20 cellular contexts compared by ENCODE assay signal in genomic region chr17:52233632-52234031, GRCh38.
DNase-seq lines count a peak whose midpoint lies in the region; ATAC-seq, FAIRE-seq and TF ChIP-seq lines count a peak whose summit lies in the region.
"Had no signal": no experiment of that assay in that cellular context is flagged by ENCODE, and none has a peak within 500 bp of the region (broad histone marks: within the 10 kb centered on the region; RNA-seq: fewer than 3 reads in every experiment).

No MANE protein-coding gene starts in this region.

- WGBS in smooth muscle cell (ENCODE audit: low lambda C conversion rate): 97% methylated on average over 1 of the region's 1 CpG

- H3K27me3 ChIP-seq in RWPE2 (ENCODE audit: insufficient read depth, poor library complexity, severe bottlenecking): no peaks in the 10 kb centered on the region
- H3K27me3 ChIP-seq in keratinocyte (ENCODE audit: control insufficient read depth, extremely low read depth, insufficient read depth, low read length): no peaks in the 10 kb centered on the region
- H3K27me3 ChIP-seq in smooth muscle cell (ENCODE audit: low read depth): no peaks in the 10 kb centered on the region
- H3K27me3 ChIP-seq in neural progenitor cell: no peaks in the 10 kb centered on the region
- H3K27me3 ChIP-seq: BLaER1 had no signal

- no peak for ATAC-seq in RWPE2 (ENCODE audit: low read depth)
- ATAC-seq: A549 had no signal

- no peak overlapping the region for H3K4me3 Mint-ChIP-seq in neural progenitor cell
- H3K4me3 Mint-ChIP-seq: CD14-positive monocyte; CD4-positive, alpha-beta memory T cell; IgD-negative memory B cell had no signal

- no peak overlapping the region for H3K4me2 ChIP-seq in keratinocyte (ENCODE audit: control insufficient read depth, extremely low read depth, insufficient read depth, low read depth, low read length)
- no peak overlapping the region for H3K4me2 ChIP-seq in smooth muscle cell
- H3K4me2 ChIP-seq in neural progenitor cell: no peak overlapping the region
- H3K4me2 ChIP-seq: A549, BLaER1 had no signal

- H3K4me1 ChIP-seq in RWPE2 (ENCODE audit: insufficient read depth, poor library complexity, severe bottlenecking) (peaks cover 15% of the 10 kb centered on the region), keratinocyte (ENCODE audit: control insufficient read depth, extremely low read depth, insufficient read depth, low read length) (peaks cover 18% of the 10 kb centered on the region), smooth muscle cell (ENCODE audit: low read depth) (no peaks in the 10 kb centered on the region), neural progenitor cell (no peaks in the 10 kb centered on the region)
- H3K4me1 ChIP-seq: A549, BLaER1 had no signal

- H3F3A ChIP-seq in smooth muscle cell (ENCODE audit: low read depth) (no peaks in the 10 kb centered on the region), neural progenitor cell (ENCODE audit: low read depth) (no peaks in the 10 kb centered on the region)

- dilution Hi-C loops in keratinocyte (cut with MboI; ENCODE audit: extremely low pct_ligation_motif_present, low sequenced_read_pairs): no loop called here

- no peaks in the 10 kb centered on the region for H3K9me1 ChIP-seq in keratinocyte (ENCODE audit: control insufficient read depth, extremely low read depth, insufficient read depth, low read length)

- H3K27ac ChIP-seq in 22Rv1 (peak overlapping the region; percentile 66), RWPE2 (ENCODE audit: poor library complexity, severe bottlenecking) (peak overlapping the region; percentile 19), keratinocyte (ENCODE audit: control insufficient read depth, insufficient read depth, low read length) (no peak overlapping the region), smooth muscle cell (ENCODE audit: low read depth) (peak overlapping the region; percentile 9), neural progenitor cell (no peak overlapping the region)
- H3K27ac ChIP-seq: A549, BLaER1, GM23248 had no signal

- H3K27me3 Mint-ChIP-seq in neural progenitor cell (ENCODE audit: insufficient read depth, low read depth): no peaks in the 10 kb centered on the region
- H3K27me3 Mint-ChIP-seq: CD4-positive, alpha-beta memory T cell; IgD-negative memory B cell had no signal

- H3K9me3 ChIP-seq in RWPE2 (ENCODE audit: severe bottlenecking): no peaks in the 10 kb centered on the region
- H3K9me3 ChIP-seq in keratinocyte (ENCODE audit: control insufficient read depth, low read depth, low read length): no peaks in the 10 kb centered on the region
- no peaks in the 10 kb centered on the region for H3K9me3 ChIP-seq in smooth muscle cell (replicated peaks; ENCODE audit: low read depth)
- H3K9me3 ChIP-seq in neural progenitor cell (ENCODE audit: low read depth): no peaks in the 10 kb centered on the region
- H3K9me3 ChIP-seq: A549, BLaER1 had no signal

- TF ChIP-seq CTCF in 22Rv1 (IDR thresholded peaks at IDR 0.05): no peak
- TF ChIP-seq CTCF in RWPE2 (IDR thresholded peaks at IDR 0.05; ENCODE audit: poor library complexity, severe bottlenecking): no peak
- no peak for TF ChIP-seq CTCF in keratinocyte (optimal IDR thresholded peaks at IDR 0.05 in 1 of 3, IDR thresholded peaks at IDR 0.05 in 1 of 3, conservative IDR thresholded peaks at IDR 0.05 in 1 of 3; ENCODE audit: extremely low read depth in 1 of 3, insufficient read depth in 2 of 3, low read length in 3 of 3)
- TF ChIP-seq CTCF in smooth muscle cell (IDR thresholded peaks at IDR 0.05; ENCODE audit: borderline replicate concordance, insufficient read depth, poor library complexity, severe bottlenecking): no peak
- TF ChIP-seq CTCF in neural progenitor cell (IDR thresholded peaks at IDR 0.05): no peak

- DNase-seq in RWPE2 (ENCODE audit: low spot score) (no peak), keratinocyte (ENCODE audit: low read depth, low spot score) (no peak), smooth muscle cell (lab: John Stamatoyannopoulos, UW; ENCODE audit: unreplicated experiment) (no peak), AML-193 (lab: John Stamatoyannopoulos, UW) (no peak), HuH-7.5 (ENCODE audit: low spot score) (no peak), neural progenitor cell (ENCODE audit: low spot score) (no peak)
- DNase-seq: CD4-positive, alpha-beta memory T cell; DMS153; DMS79; GDM1; GM23248; HCEC 1CT had no signal

- FAIRE-seq in keratinocyte (lab: Jason Lieb, UNC): peak; percentile 9
- FAIRE-seq: A549, GM12892, GM18507, H54 had no signal

- no peaks in the 10 kb centered on the region for H3K4me1 Mint-ChIP-seq in neural progenitor cell
- H3K4me1 Mint-ChIP-seq: CD14-positive monocyte; CD4-positive, alpha-beta memory T cell; IgD-negative memory B cell had no signal

- no peaks in the 10 kb centered on the region for H3K9me3 Mint-ChIP-seq in neural progenitor cell

- H2AFZ ChIP-seq in keratinocyte (ENCODE audit: control insufficient read depth, low read length) (no peak overlapping the region), smooth muscle cell (ENCODE audit: low read depth) (no peak overlapping the region), neural progenitor cell (replicated peaks) (no peak overlapping the region)
- H2AFZ ChIP-seq: GM23248 had no signal

- H3K4me3 ChIP-seq in RWPE2 (ENCODE audit: severe bottlenecking) (no peak overlapping the region), keratinocyte (ENCODE audit: control insufficient read depth in 2 of 3, extremely low read depth in 1 of 3, insufficient read depth in 2 of 3, low read depth in 1 of 3, low read length in 3 of 3) (no peak overlapping the region), smooth muscle cell (no peak overlapping the region), neural progenitor cell (no peak overlapping the region)
- H3K4me3 ChIP-seq: A549, BLaER1, GM23248 had no signal

- H3K79me2 ChIP-seq in keratinocyte (ENCODE audit: control insufficient read depth, insufficient read depth, low read length) (no peaks in the 10 kb centered on the region), smooth muscle cell (ENCODE audit: low read depth) (no peaks in the 10 kb centered on the region), neural progenitor cell (ENCODE audit: low read depth) (no peaks in the 10 kb centered on the region)

- no peak overlapping the region for H3K27ac Mint-ChIP-seq in neural progenitor cell
- H3K27ac Mint-ChIP-seq: CD14-positive monocyte; CD4-positive, alpha-beta memory T cell; IgD-negative memory B cell had no signal

- H3K36me3 ChIP-seq in RWPE2 (ENCODE audit: low read depth): no peaks in the 10 kb centered on the region
- H3K36me3 ChIP-seq in keratinocyte (ENCODE audit: control insufficient read depth in 2 of 2, extremely low read depth in 1 of 2, insufficient read depth in 2 of 2, low read length in 2 of 2): no peaks in the 10 kb centered on the region
- no peaks in the 10 kb centered on the region for H3K36me3 ChIP-seq in smooth muscle cell (ENCODE audit: low read depth)
- H3K36me3 ChIP-seq in neural progenitor cell: no peaks in the 10 kb centered on the region
- H3K36me3 ChIP-seq: BLaER1 had no signal

- H4K20me1 ChIP-seq in keratinocyte (ENCODE audit: control insufficient read depth, extremely low read depth, insufficient read depth, low read length): no peaks in the 10 kb centered on the region
- H4K20me1 ChIP-seq in smooth muscle cell (ENCODE audit: low read depth): no peaks in the 10 kb centered on the region
- no peaks in the 10 kb centered on the region for H4K20me1 ChIP-seq in neural progenitor cell (ENCODE audit: low read depth)
- H4K20me1 ChIP-seq: BLaER1 had no signal

- H3K9ac ChIP-seq in keratinocyte (ENCODE audit: control insufficient read depth, extremely low read depth, insufficient read depth, low read length) (no peak overlapping the region), smooth muscle cell (ENCODE audit: low read depth) (no peak overlapping the region), neural progenitor cell (no peak overlapping the region)
- H3K9ac ChIP-seq: BLaER1, GM23248 had no signal

- no peaks in the 10 kb centered on the region for H3K36me3 Mint-ChIP-seq in neural progenitor cell
- H3K36me3 Mint-ChIP-seq: CD14-positive monocyte; CD4-positive, alpha-beta memory T cell; IgD-negative memory B cell had no signal

Comparison
In these comparisons a context has a peak if more than half of its experiments do, and no peak if none do; other contexts are left out.
1. H3K27ac ChIP-seq: peak in 22Rv1 (single experiment), RWPE2 (single experiment) and smooth muscle cell (single experiment); none in keratinocyte (single experiment) and neural progenitor cell (single experiment).